11 cellular contexts compared by ENCODE assay signal in genomic region chr1:152623203-152623844, GRCh38. TPM values are rescaled to one million over a fixed set of nuclear protein-coding genes. Genes with fewer than 3 reads are reported as not detected.
DNase-seq lines count a peak whose midpoint lies in the region; ATAC-seq, FAIRE-seq and TF ChIP-seq lines count a peak whose summit lies in the region.
"Had no signal": no experiment of that assay in that cellular context is flagged by ENCODE, and none has a peak within 500 bp of the region (broad histone marks: within the 10 kb centered on the region; RNA-seq: fewer than 3 reads in every experiment).

No MANE protein-coding gene starts in this region.

- H3F3A ChIP-seq in PC-9 (ENCODE audit: insufficient read depth, low read depth) = no peaks in the 10 kb centered on the region

- BruUV-seq in PC-9 (replicated peaks; lab: Mats Ljungman, UMichigan) = no TSS peak

- dilution Hi-C loops in keratinocyte (cut with MboI; ENCODE audit: extremely low pct_ligation_motif_present, low sequenced_read_pairs) = no loop called here

- H3K79me2 ChIP-seq in PC-9 (ENCODE audit: low read depth) (no peaks in the 10 kb centered on the region), keratinocyte (ENCODE audit: control insufficient read depth, insufficient read depth, low read length) (no peaks in the 10 kb centered on the region)

- no peaks in the 10 kb centered on the region for H4K20me1 ChIP-seq in PC-9 (ENCODE audit: insufficient read depth)
- no peaks in the 10 kb centered on the region for H4K20me1 ChIP-seq in keratinocyte (ENCODE audit: control insufficient read depth, extremely low read depth, insufficient read depth, low read length)

- H3K9ac ChIP-seq in keratinocyte (ENCODE audit: control insufficient read depth, extremely low read depth, insufficient read depth, low read length) = no peak overlapping the region

- H3K27ac ChIP-seq in PC-9 (no peak overlapping the region), keratinocyte (ENCODE audit: control insufficient read depth, insufficient read depth, low read length) (no peak overlapping the region)
- H3K27ac ChIP-seq: VCaP had no signal

- H3K27me3 ChIP-seq in PC-9 (ENCODE audit: insufficient read depth, low read depth) = peaks cover 19% of the 10 kb centered on the region
- H3K27me3 ChIP-seq in keratinocyte (ENCODE audit: control insufficient read depth, extremely low read depth, insufficient read depth, low read length) = peaks cover 4% of the 10 kb centered on the region

- peak; percentile 20 for DNase-seq in AG08396 (ENCODE audit: low spot score)
- peak; percentile 26 for DNase-seq in GM12865 (ENCODE audit: low read depth)
- DNase-seq in PC-9 = no peak
- DNase-seq in keratinocyte (ENCODE audit: low read depth, low spot score) = no peak
- no peak for DNase-seq in stimulated activated naive CD4-positive, alpha-beta T cell (lab: John Stamatoyannopoulos, UW)
- DNase-seq: DMS79 treated with DMSO at 0.1 percent for 48 hours had no signal

- no peak overlapping the region for H3K4me3 ChIP-seq in GM12865 (ENCODE audit: low read depth, low read length)
- no peak overlapping the region for H3K4me3 ChIP-seq in PC-9
- H3K4me3 ChIP-seq in keratinocyte (ENCODE audit: control insufficient read depth in 2 of 3, extremely low read depth in 1 of 3, insufficient read depth in 2 of 3, low read depth in 1 of 3, low read length in 3 of 3) = no peak overlapping the region

- no peaks in the 10 kb centered on the region for H3K9me1 ChIP-seq in keratinocyte (ENCODE audit: control insufficient read depth, extremely low read depth, insufficient read depth, low read length)

- H3K4me2 ChIP-seq in PC-9 = no peak overlapping the region
- no peak overlapping the region for H3K4me2 ChIP-seq in keratinocyte (ENCODE audit: control insufficient read depth, extremely low read depth, insufficient read depth, low read depth, low read length)

- TF ChIP-seq CTCF in GM12865 (IDR thresholded peaks at IDR 0.05; ENCODE audit: insufficient read depth, low read depth, low read length, missing control alignments) (peak; percentile 51), PC-9 (conservative IDR thresholded peaks at IDR 0.05) (peak; percentile 30; the same call in 1 of the 2 replicates), keratinocyte (optimal IDR thresholded peaks at IDR 0.05 in 1 of 3, IDR thresholded peaks at IDR 0.05 in 1 of 3, conservative IDR thresholded peaks at IDR 0.05 in 1 of 3; ENCODE audit: extremely low read depth in 1 of 3, insufficient read depth in 2 of 3, low read length in 3 of 3) (peak in 2 of 3 experiments; percentile 24 to 37)

- intact Hi-C loops in PC-9 (cut with micrococcal nuclease; ENCODE audit: unreplicated experiment) = no loop called here

- POLR2A ChIA-PET in PC-9 (lab: Charles Lee; ENCODE audit: unreplicated experiment) = no interaction called here

- ATAC-seq in HG03175 (IDR thresholded peaks at IDR 0.05; ENCODE audit: unreplicated experiment) (no peak), HG03139 (IDR thresholded peaks at IDR 0.05; ENCODE audit: unreplicated experiment) (no peak), GM21447 (IDR thresholded peaks at IDR 0.05; ENCODE audit: unreplicated experiment) (no peak)

- no peak overlapping the region for H2AFZ ChIP-seq in PC-9
- H2AFZ ChIP-seq in keratinocyte (ENCODE audit: control insufficient read depth, low read length) = no peak overlapping the region

- FAIRE-seq in keratinocyte (lab: Jason Lieb, UNC) = no peak

- no peaks in the 10 kb centered on the region for H3K36me3 ChIP-seq in PC-9 (ENCODE audit: low read depth)
- no peaks in the 10 kb centered on the region for H3K36me3 ChIP-seq in keratinocyte (ENCODE audit: control insufficient read depth in 2 of 2, extremely low read depth in 1 of 2, insufficient read depth in 2 of 2, low read length in 2 of 2)

- H3K4me1 ChIP-seq in PC-9 (replicated peaks; ENCODE audit: insufficient read depth) = no peaks in the 10 kb centered on the region
- H3K4me1 ChIP-seq in keratinocyte (ENCODE audit: control insufficient read depth, extremely low read depth, insufficient read depth, low read length) = no peaks in the 10 kb centered on the region

- CTCF ChIA-PET in PC-9 (lab: Charles Lee) = no interaction called here

- H3K9me2 ChIP-seq in PC-9 (ENCODE audit: insufficient read depth) = no peaks in the 10 kb centered on the region

- peaks cover 3% of the 10 kb centered on the region; the same call in 1 of the 2 replicates for H3K9me3 ChIP-seq in PC-9 (ENCODE audit: insufficient read depth, low read depth)
- peaks cover 7% of the 10 kb centered on the region for H3K9me3 ChIP-seq in keratinocyte (ENCODE audit: control insufficient read depth, low read depth, low read length)

RNA-seq across cellular contexts. Expression of gene LCE3A, which starts 0.4 kb away (rescaled TPM):
- not detected in 2 replicates for total RNA-seq in PC-9 (2021)
- not detected in 3 replicates for polyA plus RNA-seq in keratinocyte
- polyA plus RNA-seq in keratinocyte (2011; ENCODE audit: low read depth) = not detected
- not detected in 2 replicates for polyA plus RNA-seq in keratinocyte (2011; cell fraction: cytosol; rRNA removed)
- not detected in 2 replicates for polyA plus RNA-seq in keratinocyte (2011; cell fraction: nucleus; rRNA removed)
- polyA plus RNA-seq in keratinocyte (2012; ENCODE audit: low replicate concordance) = not detected in 2 replicates
- polyA minus RNA-seq in keratinocyte = not detected in 3 replicates
- polyA minus RNA-seq in keratinocyte (2011; cell fraction: cytosol; rRNA and poly(A)+ RNA removed) = not detected
- polyA minus RNA-seq in keratinocyte (2011; cell fraction: nucleus; rRNA and poly(A)+ RNA removed) = not detected in 2 replicates
- total RNA-seq: glomerular endothelial cell had no signal

RNA-seq across cellular contexts. Expression of gene LCE3B, which starts 9.7 kb away (rescaled TPM):
- total RNA-seq in PC-9 (2021) = not detected in 2 replicates
- polyA plus RNA-seq in keratinocyte = not detected in 3 replicates
- not detected for polyA plus RNA-seq in keratinocyte (2011; ENCODE audit: low read depth)
- not detected in 2 replicates for polyA plus RNA-seq in keratinocyte (2011; cell fraction: cytosol; rRNA removed)
- not detected in 2 replicates for polyA plus RNA-seq in keratinocyte (2011; cell fraction: nucleus; rRNA removed)
- polyA plus RNA-seq in keratinocyte (2012; ENCODE audit: low replicate concordance) = not detected in 2 replicates
- not detected in 3 replicates for polyA minus RNA-seq in keratinocyte
- polyA minus RNA-seq in keratinocyte (2011; cell fraction: cytosol; rRNA and poly(A)+ RNA removed) = not detected
- not detected in 2 replicates for polyA minus RNA-seq in keratinocyte (2011; cell fraction: nucleus; rRNA and poly(A)+ RNA removed)
- total RNA-seq: glomerular endothelial cell had no signal

RNA-seq across cellular contexts. Expression of gene LCE3C, which starts 23.3 kb away (rescaled TPM):
- total RNA-seq in PC-9 (2021) = not detected in 2 replicates
- 0.20 to 0.34 TPM in 2 of 3 replicates, not detected in the other for polyA plus RNA-seq in keratinocyte
- not detected for polyA plus RNA-seq in keratinocyte (2011; ENCODE audit: low read depth)
- not detected in 2 replicates for polyA plus RNA-seq in keratinocyte (2011; cell fraction: cytosol; rRNA removed)
- not detected in 2 replicates for polyA plus RNA-seq in keratinocyte (2011; cell fraction: nucleus; rRNA removed)
- 2.6 TPM in 1 of 2 replicates, not detected in the other for polyA plus RNA-seq in keratinocyte (2012; ENCODE audit: low replicate concordance)
- polyA minus RNA-seq in keratinocyte = not detected in 3 replicates
- not detected for polyA minus RNA-seq in keratinocyte (2011; cell fraction: cytosol; rRNA and poly(A)+ RNA removed)
- polyA minus RNA-seq in keratinocyte (2011; cell fraction: nucleus; rRNA and poly(A)+ RNA removed) = not detected in 2 replicates
- total RNA-seq: glomerular endothelial cell had no signal

RNA-seq across cellular contexts. Expression of gene LCE2D, which starts 39.9 kb away (rescaled TPM):
- total RNA-seq in PC-9 (2021) = not detected in 2 replicates
- polyA plus RNA-seq in keratinocyte = not detected in 3 replicates
- 1.2 TPM for polyA plus RNA-seq in keratinocyte (2011; ENCODE audit: low read depth)
- polyA plus RNA-seq in keratinocyte (2011; cell fraction: cytosol; rRNA removed) = not detected in 2 replicates
- not detected in 2 replicates for polyA plus RNA-seq in keratinocyte (2011; cell fraction: nucleus; rRNA removed)
- 0.22 and 15.3 TPM in 2 replicates for polyA plus RNA-seq in keratinocyte (2012; ENCODE audit: low replicate concordance)
- polyA minus RNA-seq in keratinocyte = not detected in 3 replicates
- not detected for polyA minus RNA-seq in keratinocyte (2011; cell fraction: cytosol; rRNA and poly(A)+ RNA removed)
- polyA minus RNA-seq in keratinocyte (2011; cell fraction: nucleus; rRNA and poly(A)+ RNA removed) = not detected in 2 replicates
- total RNA-seq: glomerular endothelial cell had no signal

RNA-seq across cellular contexts. Expression of gene LCE3D, which starts 43.0 kb away (rescaled TPM):
- not detected in 2 replicates for total RNA-seq in PC-9 (2021)
- polyA plus RNA-seq in keratinocyte = 1.2 to 9.1 TPM (median 4.4 TPM) in 3 replicates
- 403 TPM for polyA plus RNA-seq in keratinocyte (2011; ENCODE audit: low read depth)
- 3.9 and 9.9 TPM in 2 replicates for polyA plus RNA-seq in keratinocyte (2011; cell fraction: cytosol; rRNA removed)
- 3.2 and 9.0 TPM in 2 replicates for polyA plus RNA-seq in keratinocyte (2011; cell fraction: nucleus; rRNA removed)
- 12.9 and 3,515 TPM in 2 replicates for polyA plus RNA-seq in keratinocyte (2012; ENCODE audit: low replicate concordance)
- polyA minus RNA-seq in keratinocyte = 1.1 to 1.2 TPM in 2 of 3 replicates, not detected in the other
- not detected for polyA minus RNA-seq in keratinocyte (2011; cell fraction: cytosol; rRNA and poly(A)+ RNA removed)
- 2.0 and 8.4 TPM in 2 replicates for polyA minus RNA-seq in keratinocyte (2011; cell fraction: nucleus; rRNA and poly(A)+ RNA removed)
- total RNA-seq: glomerular endothelial cell had no signal

Comparison
In these comparisons a context has a peak if more than half of its experiments do, and no peak if none do; other contexts are left out.
1. DNase-seq: peak in AG08396 (single experiment) and GM12865 (single experiment); none in PC-9 (0 of 2), keratinocyte (single experiment) and stimulated activated naive CD4-positive, alpha-beta T cell (0 of 6).
2. Peak in every context shown above with its lines, with median percentiles within 50 percentile points of each other: CTCF ChIP-seq.